ENCODE assay signal across 9 cellular contexts in genomic region chr9:25716220-25716872, GRCh38. TPM values are rescaled to one million over a fixed set of nuclear protein-coding genes. Genes with fewer than 3 reads are reported as not detected.
DNase-seq lines count a peak whose midpoint lies in the region; ATAC-seq, FAIRE-seq and TF ChIP-seq lines count a peak whose summit lies in the region.
"Had no signal": no experiment of that assay in that cellular context is flagged by ENCODE, and none has a peak within 500 bp of the region (broad histone marks: within the 10 kb centered on the region; RNA-seq: fewer than 3 reads in every experiment).

No MANE protein-coding gene starts in this region.

- H3K9ac ChIP-seq in keratinocyte (ENCODE audit: control insufficient read depth, extremely low read depth, insufficient read depth, low read length), result no peak overlapping the region

- H3K9me1 ChIP-seq in keratinocyte (ENCODE audit: control insufficient read depth, extremely low read depth, insufficient read depth, low read length), result no peaks in the 10 kb centered on the region

- dilution Hi-C loops in keratinocyte (cut with MboI; ENCODE audit: extremely low pct_ligation_motif_present, low sequenced_read_pairs), result no loop called here

- H3K36me3 ChIP-seq in keratinocyte (ENCODE audit: control insufficient read depth in 2 of 2, extremely low read depth in 1 of 2, insufficient read depth in 2 of 2, low read length in 2 of 2), result no peaks in the 10 kb centered on the region

- peaks cover 3% of the 10 kb centered on the region for H3K4me1 ChIP-seq in keratinocyte (ENCODE audit: control insufficient read depth, extremely low read depth, insufficient read depth, low read length)

- in situ Hi-C loops in Caki2 (cut with HindIII; ENCODE audit: low pct_unique_long_range_greater_than_20kb, low sequenced_read_pairs) (no loop called here), T47D (cut with HindIII; ENCODE audit: low pct_unique_long_range_greater_than_20kb, low sequenced_read_pairs) (no loop called here)

- intact Hi-C loops in activated T-helper 1 cell treated with anti-CD3 and anti-CD28 coated beads, Interleukin-12 subunit alpha, Interleukin-12 subunit beta, Interleukin-2, Interleukin-4 antibody, amounts not matched to agents 30 ng/mL and 10 ng/mL and 1 ng/mL, durations not matched to agents 14 hours and 24 hours and 36 hours (cut with micrococcal nuclease), result no loop called here

- ATAC-seq in GM18505 (IDR thresholded peaks at IDR 0.05; ENCODE audit: unreplicated experiment) (no peak), HG03521 (IDR thresholded peaks at IDR 0.05; ENCODE audit: unreplicated experiment) (no peak)

- no peak overlapping the region for H3K27ac Mint-ChIP-seq in activated T-helper 1 cell treated with anti-CD3 and anti-CD28 coated beads, Interleukin-12 subunit alpha, Interleukin-12 subunit beta, Interleukin-2, Interleukin-4 antibody, amounts not matched to agents 30 ng/mL and 10 ng/mL and 1 ng/mL, durations not matched to agents 14 hours and 24 hours and 36 hours
- H3K27ac Mint-ChIP-seq: activated naive CD8-positive, alpha-beta T cell had no signal

- H4K20me1 ChIP-seq in keratinocyte (ENCODE audit: control insufficient read depth, extremely low read depth, insufficient read depth, low read length), result no peaks in the 10 kb centered on the region

- H3K36me3 Mint-ChIP-seq in activated T-helper 1 cell treated with anti-CD3 and anti-CD28 coated beads, Interleukin-12 subunit alpha, Interleukin-12 subunit beta, Interleukin-2, Interleukin-4 antibody, amounts not matched to agents 30 ng/mL and 10 ng/mL and 1 ng/mL, durations not matched to agents 14 hours and 24 hours and 36 hours (ENCODE audit: low read depth), result no peaks in the 10 kb centered on the region
- H3K36me3 Mint-ChIP-seq: activated naive CD8-positive, alpha-beta T cell had no signal

- TF ChIP-seq CTCF in keratinocyte (optimal IDR thresholded peaks at IDR 0.05 in 1 of 3, IDR thresholded peaks at IDR 0.05 in 1 of 3, conservative IDR thresholded peaks at IDR 0.05 in 1 of 3; ENCODE audit: extremely low read depth in 1 of 3, insufficient read depth in 2 of 3, low read length in 3 of 3), result peak; percentile 71 to 86 (median 78)

- peak; percentile 90 for FAIRE-seq in keratinocyte (lab: Jason Lieb, UNC)

- no peaks in the 10 kb centered on the region for H3K9me3 Mint-ChIP-seq in activated T-helper 1 cell treated with anti-CD3 and anti-CD28 coated beads, Interleukin-12 subunit alpha, Interleukin-12 subunit beta, Interleukin-2, Interleukin-4 antibody, amounts not matched to agents 30 ng/mL and 10 ng/mL and 1 ng/mL, durations not matched to agents 14 hours and 24 hours and 36 hours

- no peak overlapping the region for H3K4me3 ChIP-seq in keratinocyte (ENCODE audit: control insufficient read depth in 2 of 3, extremely low read depth in 1 of 3, insufficient read depth in 2 of 3, low read depth in 1 of 3, low read length in 3 of 3)

- no peaks in the 10 kb centered on the region for H3K4me1 Mint-ChIP-seq in activated T-helper 1 cell treated with anti-CD3 and anti-CD28 coated beads, Interleukin-12 subunit alpha, Interleukin-12 subunit beta, Interleukin-2, Interleukin-4 antibody, amounts not matched to agents 30 ng/mL and 10 ng/mL and 1 ng/mL, durations not matched to agents 14 hours and 24 hours and 36 hours (ENCODE audit: low read depth)

- H3K4me2 ChIP-seq in keratinocyte (ENCODE audit: control insufficient read depth, extremely low read depth, insufficient read depth, low read depth, low read length), result peak overlapping the region; percentile 63

- H3K79me2 ChIP-seq in keratinocyte (ENCODE audit: control insufficient read depth, insufficient read depth, low read length), result no peaks in the 10 kb centered on the region

- no peaks in the 10 kb centered on the region for H3K9me3 ChIP-seq in keratinocyte (ENCODE audit: control insufficient read depth, low read depth, low read length)

- H2AFZ ChIP-seq in keratinocyte (ENCODE audit: control insufficient read depth, low read length), result peak overlapping the region; percentile 53

- H3K27me3 ChIP-seq in keratinocyte (ENCODE audit: control insufficient read depth, extremely low read depth, insufficient read depth, low read length), result no peaks in the 10 kb centered on the region

- DNase-seq in Caki2 (ENCODE audit: low read depth), result peak; percentile 63
- peak; percentile 21 for DNase-seq in NAMALWA (ENCODE audit: low spot score)
- peak; percentile 44 to 94 for DNase-seq in T47D (ENCODE audit: low read depth in 1 of 2, low spot score in 1 of 2)
- no peak for DNase-seq in keratinocyte (ENCODE audit: low read depth, low spot score)
- DNase-seq in activated T-helper 1 cell treated with anti-CD3 and anti-CD28 coated beads, Interleukin-12 subunit alpha, Interleukin-12 subunit beta, Interleukin-2, Interleukin-4 antibody, amounts not matched to agents 30 ng/mL and 10 ng/mL and 1 ng/mL, durations not matched to agents 14 hours and 24 hours and 36 hours (ENCODE audit: low spot score), result no peak
- DNase-seq in NK-92 (lab: John Stamatoyannopoulos, UW; ENCODE audit: unreplicated experiment), result no peak

- H3K27me3 Mint-ChIP-seq in activated T-helper 1 cell treated with anti-CD3 and anti-CD28 coated beads, Interleukin-12 subunit alpha, Interleukin-12 subunit beta, Interleukin-2, Interleukin-4 antibody, amounts not matched to agents 30 ng/mL and 10 ng/mL and 1 ng/mL, durations not matched to agents 14 hours and 24 hours and 36 hours (ENCODE audit: insufficient read depth), result no peaks in the 10 kb centered on the region
- H3K27me3 Mint-ChIP-seq: activated naive CD8-positive, alpha-beta T cell had no signal

- H3K4me3 Mint-ChIP-seq in activated T-helper 1 cell treated with anti-CD3 and anti-CD28 coated beads, Interleukin-12 subunit alpha, Interleukin-12 subunit beta, Interleukin-2, Interleukin-4 antibody, amounts not matched to agents 30 ng/mL and 10 ng/mL and 1 ng/mL, durations not matched to agents 14 hours and 24 hours and 36 hours, result no peak overlapping the region
- H3K4me3 Mint-ChIP-seq: activated naive CD8-positive, alpha-beta T cell had no signal

- no peak for TF ChIP-seq POLR2A in GM18505 (IDR thresholded peaks at IDR 0.05; ENCODE audit: borderline replicate concordance, extremely low read depth, insufficient read depth, insufficient read length)

- H3K27ac ChIP-seq in keratinocyte (ENCODE audit: control insufficient read depth, insufficient read depth, low read length), result no peak overlapping the region

RNA-seq across cellular contexts. Expression of gene TUSC1, which starts 38.1 kb away (rescaled TPM):
- 22.6 and 45.3 TPM in 2 replicates for total RNA-seq in Caki2 (2014; rRNA removed; shearing (Covaris generic); ENCODE audit: low replicate concordance)
- 5.4 to 6.6 TPM (median 5.6 TPM) in 3 replicates for polyA plus RNA-seq in keratinocyte
- 0.25 TPM for polyA plus RNA-seq in keratinocyte (2011; ENCODE audit: low read depth)
- 6.5 and 7.4 TPM in 2 replicates for polyA plus RNA-seq in keratinocyte (2011; cell fraction: cytosol; rRNA removed)
- polyA plus RNA-seq in keratinocyte (2011; cell fraction: nucleus; rRNA removed), result 5.6 and 5.9 TPM in 2 replicates
- polyA plus RNA-seq in keratinocyte (2012; ENCODE audit: low replicate concordance), result 3.5 and 5.8 TPM in 2 replicates
- polyA minus RNA-seq in keratinocyte, result 0.72 to 1.6 TPM (median 0.96 TPM) in 3 replicates
- polyA minus RNA-seq in keratinocyte (2011; cell fraction: cytosol; rRNA and poly(A)+ RNA removed), result 9.0 TPM
- 1.8 and 3.6 TPM in 2 replicates for polyA minus RNA-seq in keratinocyte (2011; cell fraction: nucleus; rRNA and poly(A)+ RNA removed)
- total RNA-seq in activated T-helper 1 cell treated with anti-CD3 and anti-CD28 coated beads, Interleukin-12 subunit alpha, Interleukin-12 subunit beta, Interleukin-2, Interleukin-4 antibody, amounts not matched to agents 30 ng/mL and 10 ng/mL and 1 ng/mL, durations not matched to agents 14 hours and 24 hours and 36 hours, result 0.47 and 0.62 TPM in 2 replicates

Comparison
In these comparisons a context has a peak if more than half of its experiments do, and no peak if none do; other contexts are left out.
1. DNase-seq: peak in Caki2 (single experiment), NAMALWA (single experiment) and T47D (2 of 2); none in keratinocyte (single experiment), activated T-helper 1 cell treated with anti-CD3 and anti-CD28 coated beads, Interleukin-12 subunit alpha, Interleukin-12 subunit beta, Interleukin-2, Interleukin-4 antibody, amounts not matched to agents 30 ng/mL and 10 ng/mL and 1 ng/mL, durations not matched to agents 14 hours and 24 hours and 36 hours (single experiment) and NK-92 (single experiment).
2. RNA of gene TUSC1, which starts 38.1 kb away (total RNA-seq): 22.6 to 45.3 TPM in Caki2; 0.47 to 0.62 TPM in activated T-helper 1 cell treated with anti-CD3 and anti-CD28 coated beads, Interleukin-12 subunit alpha, Interleukin-12 subunit beta, Interleukin-2, Interleukin-4 antibody, amounts not matched to agents 30 ng/mL and 10 ng/mL and 1 ng/mL, durations not matched to agents 14 hours and 24 hours and 36 hours; every median in the first group is over 10 times any median in the second.